14 cellular contexts compared by ENCODE assay signal in genomic region chr11:14638561-14638960, GRCh38. TPM values are rescaled to one million over a fixed set of nuclear protein-coding genes. Genes with fewer than 3 reads are reported as not detected.
DNase-seq lines count a peak whose midpoint lies in the region; ATAC-seq, FAIRE-seq and TF ChIP-seq lines count a peak whose summit lies in the region.
"Had no signal": no experiment of that assay in that cellular context is flagged by ENCODE, and none has a peak within 500 bp of the region (broad histone marks: within the 10 kb centered on the region; RNA-seq: fewer than 3 reads in every experiment).

No MANE protein-coding gene starts in this region.

- in situ Hi-C loops in brain microvascular endothelial cell (cut with HindIII; ENCODE audit: low pct_ligation_motif_present, low sequenced_read_pairs), result no loop called here

- no peak for ATAC-seq in CD8-positive, alpha-beta T cell
- ATAC-seq in GM19023 (IDR thresholded peaks at IDR 0.05; ENCODE audit: unreplicated experiment), result no peak
- ATAC-seq: esophagus mucosa had no signal

- POLR2A ChIA-PET in CD8-positive, alpha-beta T cell (lab: Charles Lee), result interaction anchor here (0.7 to 1.4 kb wide), 4 partner anchors 12 to 118 kb away, joined by 3 to 4 read pairs (median 3); partner anchors contain the start of gene PSMA1

- no peaks in the 10 kb centered on the region for H3K36me3 ChIP-seq in CD8-positive, alpha-beta T cell (ENCODE audit: insufficient read depth, low read length)
- no peaks in the 10 kb centered on the region for H3K36me3 ChIP-seq in brain microvascular endothelial cell (replicated peaks)
- H3K36me3 ChIP-seq in kidney (ENCODE audit: control insufficient read depth in 1 of 2, insufficient read depth in 2 of 2, low read length in 2 of 2), result no peaks in the 10 kb centered on the region

- DNase-seq in CD8-positive, alpha-beta T cell, result peak in 1 of 7 experiments; percentile 29
- DNase-seq in HK-2 (ENCODE audit: unreplicated experiment), result peak; percentile 23
- peak; percentile 16 for DNase-seq in SW480 (ENCODE audit: low spot score)
- DNase-seq in erythroblast (lab: John Stamatoyannopoulos, UW), result peak; percentile 40 to 56
- no peak for DNase-seq in brain microvascular endothelial cell
- no peak for DNase-seq in kidney
- DNase-seq in AG08395 (ENCODE audit: low spot score), result no peak
- DNase-seq: activated B cell treated with CpG ODN at 0.5 μM for 24 hours; activated effector memory CD4-positive, alpha-beta T cell treated with Interleukin-2 at 50 U/mL for 16 hours; Caco-2; MM.1S; trophoblast cell had no signal

- no peak overlapping the region for H3K9ac ChIP-seq in kidney (ENCODE audit: low read length in 2 of 2)

- TF ChIP-seq CTCF in CD8-positive, alpha-beta T cell (IDR thresholded peaks at IDR 0.05), result no peak
- TF ChIP-seq CTCF in brain microvascular endothelial cell (IDR thresholded peaks at IDR 0.05; ENCODE audit: low read depth, low read length, missing control alignments) (no peak), kidney (IDR thresholded peaks at IDR 0.05; ENCODE audit: borderline replicate concordance, extremely low read depth, insufficient read depth) (no peak)

- no peak overlapping the region for H3K4me3 ChIP-seq in CD8-positive, alpha-beta T cell (ENCODE audit: low read depth, low read length)
- H3K4me3 ChIP-seq in brain microvascular endothelial cell (ENCODE audit: low read depth, low read length), result no peak overlapping the region
- H3K4me3 ChIP-seq in kidney (ENCODE audit: low read length in 2 of 2), result no peak overlapping the region

- H3K27ac ChIP-seq in CD8-positive, alpha-beta T cell (ENCODE audit: low read depth, low read length), result no peak overlapping the region
- H3K27ac ChIP-seq in brain microvascular endothelial cell (no peak overlapping the region), kidney (ENCODE audit: low read depth in 2 of 2, low read length in 2 of 2) (no peak overlapping the region)

- intact Hi-C loops in CD8-positive, alpha-beta T cell (cut with DNase I, micrococcal nuclease), result no loop called here
- intact Hi-C loops in kidney (cut with DNase I), result no loop called here

- H3K4me3 Mint-ChIP-seq in CD8-positive, alpha-beta T cell, result peak overlapping the region; percentile 50
- H3K4me3 Mint-ChIP-seq: activated B cell treated with CpG ODN at 0.5 μM for 24 hours had no signal

- TF ChIP-seq POLR2A in erythroblast (IDR thresholded peaks at IDR 0.05; ENCODE audit: low read length), result no peak

- peaks cover 85% of the 10 kb centered on the region for H3K4me1 Mint-ChIP-seq in CD8-positive, alpha-beta T cell (ENCODE audit: low read depth)

- no peak for FAIRE-seq in kidney (lab: Jason Lieb, UNC)

- no peaks in the 10 kb centered on the region for H3K27me3 ChIP-seq in CD8-positive, alpha-beta T cell (ENCODE audit: insufficient read depth, low read length)
- H3K27me3 ChIP-seq in brain microvascular endothelial cell (replicated peaks), result no peaks in the 10 kb centered on the region

- H3K9me3 Mint-ChIP-seq in CD8-positive, alpha-beta T cell, result peaks cover 13% of the 10 kb centered on the region
- H3K9me3 Mint-ChIP-seq: activated B cell treated with CpG ODN at 0.5 μM for 24 hours had no signal

- no peaks in the 10 kb centered on the region for H3K27me3 Mint-ChIP-seq in CD8-positive, alpha-beta T cell (ENCODE audit: low read depth)

- H3K36me3 Mint-ChIP-seq in CD8-positive, alpha-beta T cell, result peaks cover 26% of the 10 kb centered on the region

- CTCF ChIA-PET in CD8-positive, alpha-beta T cell (lab: Charles Lee), result interaction anchor here (0.9 to 1.2 kb wide), 4 partner anchors 100 to 268 kb away, joined by 3 read pairs; no protein-coding TSS in a partner anchor

- no peaks in the 10 kb centered on the region for H3K9me3 ChIP-seq in CD8-positive, alpha-beta T cell (ENCODE audit: low read length)
- no peaks in the 10 kb centered on the region for H3K9me3 ChIP-seq in kidney (ENCODE audit: control insufficient read depth in 1 of 2, low read length in 2 of 2)

- peaks cover 82% of the 10 kb centered on the region for H3K4me1 ChIP-seq in CD8-positive, alpha-beta T cell (ENCODE audit: insufficient read depth, low read length)
- no peaks in the 10 kb centered on the region for H3K4me1 ChIP-seq in kidney (ENCODE audit: control insufficient read depth in 1 of 2, insufficient read depth in 1 of 2, low read depth in 1 of 2, low read length in 2 of 2)

- peak overlapping the region; percentile 78 for H3K27ac Mint-ChIP-seq in CD8-positive, alpha-beta T cell
- H3K27ac Mint-ChIP-seq: activated B cell treated with CpG ODN at 0.5 μM for 24 hours had no signal

RNA-seq across cellular contexts. Expression of gene PDE3B, which starts 5.0 kb away (rescaled TPM):
- total RNA-seq in CD8-positive, alpha-beta T cell, result 100 to 1,000 TPM; 144 to 146 TPM
- total RNA-seq in kidney, result 7.4 TPM
- polyA plus RNA-seq in kidney (ENCODE audit: insufficient read depth, low read depth, low replicate concordance), result 0.99 TPM

Comparison
In these comparisons a context has a peak if more than half of its experiments do, and no peak if none do; other contexts are left out.
1. DNase-seq: peak in HK-2 (single experiment), SW480 (single experiment) and erythroblast (2 of 2); none in brain microvascular endothelial cell (single experiment), kidney (single experiment) and AG08395 (single experiment).
2. RNA of gene PDE3B, which starts 5.0 kb away (total RNA-seq): 144 to 146 TPM in CD8-positive, alpha-beta T cell; 7.4 TPM in kidney (single experiment); every median in the first group is over 10 times any median in the second.